ENCODE assay signal across 1 cellular context in genomic region chr11:66677599-66678375, GRCh38.
A peak's percentile ranks its signal among the peaks of the same experiment; 100 is the strongest.
TF ChIP-seq lines count a peak whose summit lies in the region.

RBM4B (minus strand) TSS chr11:66677887; CDS start chr11:66677079, 808 bp downstream.

TF ChIP-seq in H1, 55 proteins besides CTCF, POLR2A, EP300 and RAD21:
- TF ChIP-seq HDAC2 (IDR thresholded peaks at IDR 0.05; ENCODE audit: borderline replicate concordance in 1 of 2, low read depth in 2 of 2, low read length in 2 of 2) (peak; percentile 94 to 95; a peak in 3 of 4 replicates), YY1 (IDR thresholded peaks at IDR 0.05; ENCODE audit: low read depth, low read length) (peak; percentile 92; the same call in 1 of the 2 replicates), SRF (IDR thresholded peaks at IDR 0.05; ENCODE audit: low read depth, low read length) (no peak), KDM5A (IDR thresholded peaks at IDR 0.05; ENCODE audit: low read length) (no peak), SP2 (IDR thresholded peaks at IDR 0.05; ENCODE audit: low read length) (no peak), CBX5 (IDR thresholded peaks at IDR 0.05; ENCODE audit: low read depth, low read length) (no peak), GABPA (IDR thresholded peaks at IDR 0.05; ENCODE audit: borderline replicate concordance, insufficient read depth, low read length) (no peak; the same call in 1 of the 2 replicates), USF2 (IDR thresholded peaks at IDR 0.05; ENCODE audit: low read length) (no peak), NRF1 (IDR thresholded peaks at IDR 0.05; ENCODE audit: low read depth, low read length) (peak; percentile 40; the same call in 1 of the 2 replicates), CREB1 (IDR thresholded peaks at IDR 0.05) (peak; percentile 89), TEAD4 (IDR thresholded peaks at IDR 0.05; ENCODE audit: low read depth, low read length) (0 out of 2 replicates have a peak, but pooled peaks have one; percentile 2), TCF12 (IDR thresholded peaks at IDR 0.05; ENCODE audit: low read depth, low read length) (no peak), CHD2 (IDR thresholded peaks at IDR 0.05; ENCODE audit: low read length) (peak; percentile 84), SUZ12 (IDR thresholded peaks at IDR 0.05; ENCODE audit: low read length) (peak; percentile 69; the same call in 1 of the 2 replicates), TBP (IDR thresholded peaks at IDR 0.05; ENCODE audit: low read depth, low read length) (peak; percentile 89), RBBP5 (IDR thresholded peaks at IDR 0.05; ENCODE audit: borderline replicate concordance, low read depth, low read length) (no peak), MAX (IDR thresholded peaks at IDR 0.05) (peak; percentile 61), ATF2 (IDR thresholded peaks at IDR 0.05; ENCODE audit: low read length) (no peak), ASH2L (IDR thresholded peaks at IDR 0.05; ENCODE audit: low read length) (no peak), RNF2 (IDR thresholded peaks at IDR 0.05; ENCODE audit: borderline replicate concordance, low read depth, low read length, missing control alignments, poor library complexity, severe bottlenecking) (no peak), E2F6 (IDR thresholded peaks at IDR 0.05) (no peak), MAFK (IDR thresholded peaks at IDR 0.05; ENCODE audit: low read depth, low read length) (no peak), CEBPB (IDR thresholded peaks at IDR 0.05; ENCODE audit: low read depth, low read length) (no peak), PHF8 (conservative IDR thresholded peaks at IDR 0.05; ENCODE audit: low read depth, low read length) (peak; percentile 90), NANOG (IDR thresholded peaks at IDR 0.05; ENCODE audit: insufficient read depth, low read depth, low read length, poor library complexity, severe bottlenecking) (no peak), KDM4A (IDR thresholded peaks at IDR 0.05; ENCODE audit: low read depth, low read length, severe bottlenecking) (peak; percentile 33), SAP30 (IDR thresholded peaks at IDR 0.05; ENCODE audit: insufficient read depth, insufficient replicate concordance, low read length) (peak; percentile 44), ATF3 (IDR thresholded peaks at IDR 0.05; ENCODE audit: insufficient read depth, low read depth, low read length) (no peak), CHD1 (IDR thresholded peaks at IDR 0.05; ENCODE audit: low read depth, low read length) (no peak), RFX5 (IDR thresholded peaks at IDR 0.05; ENCODE audit: borderline replicate concordance, low read depth, low read length) (no peak), HDAC6 (IDR thresholded peaks at IDR 0.05; ENCODE audit: low read depth, low read length) (no peak), CHD7 (IDR thresholded peaks at IDR 0.05; ENCODE audit: insufficient replicate concordance, low read length) (no peak), BCL11A (IDR thresholded peaks at IDR 0.05; ENCODE audit: low read depth in 2 of 2, low read length in 2 of 2) (no peak), CTBP2 (IDR thresholded peaks at IDR 0.05; ENCODE audit: borderline replicate concordance, insufficient read depth, insufficient read length, low read length) (no peak), EGR1 (IDR thresholded peaks at IDR 0.05; ENCODE audit: borderline replicate concordance, low read depth, low read length) (no peak), SIRT6 (IDR thresholded peaks at IDR 0.05; ENCODE audit: low read length) (no peak), TAF7 (optimal IDR thresholded peaks at IDR 0.05; ENCODE audit: borderline replicate concordance, low read depth, low read length) (peak; percentile 80), JUND (IDR thresholded peaks at IDR 0.05; ENCODE audit: low read length) (peak; percentile 37; the same call in 1 of the 2 replicates), SIN3A (conservative IDR thresholded peaks at IDR 0.05 in 1 of 2, IDR thresholded peaks at IDR 0.05 in 1 of 2; ENCODE audit: low read depth in 1 of 2, low read length in 2 of 2) (no peak; a peak in 1 of 4 replicates), FOSL1 (IDR thresholded peaks at IDR 0.05; ENCODE audit: insufficient read depth, low read depth, low read length) (no peak), RXRA (IDR thresholded peaks at IDR 0.05; ENCODE audit: insufficient read depth, low read depth, low read length) (no peak), ZNF274 (IDR thresholded peaks at IDR 0.05; ENCODE audit: borderline replicate concordance, extremely low read depth, low read length) (no peak), JUN (IDR thresholded peaks at IDR 0.05; ENCODE audit: low read depth, low read length) (no peak), EZH2 (IDR thresholded peaks at IDR 0.05; ENCODE audit: low read depth, low read length, severe bottlenecking) (no peak), POU5F1 (IDR thresholded peaks at IDR 0.05; ENCODE audit: low read depth, low read length) (no peak), SP4 (IDR thresholded peaks at IDR 0.05; ENCODE audit: low read length) (peak; percentile 75; the same call in 1 of the 2 replicates), GTF2F1 (IDR thresholded peaks at IDR 0.05; ENCODE audit: borderline replicate concordance, low read depth, low read length) (no peak), TAF1 (IDR thresholded peaks at IDR 0.05; ENCODE audit: low read depth, low read length) (peak; percentile 91), POLR2AphosphoS5 (IDR thresholded peaks at IDR 0.05; ENCODE audit: low read depth, low read length) (peak; percentile 73; the same call in 1 of the 2 replicates), SIX5 (IDR thresholded peaks at IDR 0.05; ENCODE audit: low read depth, low read length) (no peak), SP1 (IDR thresholded peaks at IDR 0.05; ENCODE audit: low read depth, low read length) (0 out of 2 replicates have a peak, but pooled peaks have one; percentile 7), KDM1A (IDR thresholded peaks at IDR 0.05; ENCODE audit: borderline replicate concordance, low read length) (no peak), CBX8 (IDR thresholded peaks at IDR 0.05; ENCODE audit: borderline replicate concordance, low read depth, low read length) (no peak), BACH1 (IDR thresholded peaks at IDR 0.05; ENCODE audit: low read length) (peak; percentile 97), BRCA1 (IDR thresholded peaks at IDR 0.05; ENCODE audit: low read depth, low read length) (peak; percentile 50; the same call in 1 of the 2 replicates)
